Comparison of ENCODE assay signal across 8 cellular contexts in the genomic region with DNA sequence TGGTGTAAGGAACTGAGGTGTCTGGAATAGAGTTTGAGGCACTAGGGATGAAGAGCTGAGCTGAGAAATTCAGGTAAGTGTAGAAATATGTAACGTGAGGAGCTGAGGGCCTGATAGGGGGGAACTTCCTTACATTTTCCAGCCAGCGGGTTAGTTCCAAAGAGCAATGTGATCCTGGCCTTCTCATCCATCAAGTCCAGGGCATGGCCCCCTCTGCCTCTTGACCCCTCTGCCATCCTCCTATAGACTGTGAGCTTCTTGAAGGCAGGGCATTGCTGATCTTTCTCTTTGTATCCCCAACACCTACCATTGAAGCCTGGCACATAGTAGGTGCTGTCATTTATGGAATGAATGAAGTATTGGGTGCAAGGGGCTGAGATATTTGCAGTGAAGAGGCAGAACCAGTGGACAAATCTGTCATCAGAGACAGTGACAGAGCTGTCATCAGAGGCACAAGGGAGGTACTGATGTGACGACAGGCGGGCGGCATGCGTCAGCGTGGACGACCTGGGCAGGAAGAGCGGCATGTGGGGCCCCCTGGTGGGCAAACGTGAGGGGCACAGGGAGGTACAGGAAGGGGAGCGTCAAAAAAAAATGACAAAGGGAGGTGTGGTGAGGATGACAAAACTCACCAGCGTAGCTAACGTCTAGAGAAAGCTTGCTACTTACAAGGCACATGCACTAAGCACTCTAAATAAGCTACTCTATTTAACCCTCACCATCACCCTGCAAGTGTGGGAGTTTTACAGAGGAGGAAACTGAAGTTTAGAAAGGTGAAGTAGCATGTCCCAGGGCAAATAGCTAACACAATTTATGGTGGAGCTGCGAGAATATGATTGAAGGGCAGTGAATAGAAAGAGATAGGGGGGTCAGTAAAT. TPM values are rescaled to one million over a fixed set of nuclear protein-coding genes. Genes with fewer than 3 reads are reported as not detected.
DNase-seq lines count a peak whose midpoint lies in the region; ATAC-seq, FAIRE-seq and TF ChIP-seq lines count a peak whose summit lies in the region.

No MANE protein-coding gene starts in this region.

- peaks cover 13% of the 10 kb centered on the region for H3K27me3 ChIP-seq in DND-41 (ENCODE audit: insufficient read depth, low read length, poor library complexity)
- no peaks in the 10 kb centered on the region for H3K27me3 ChIP-seq in foreskin keratinocyte
- no peaks in the 10 kb centered on the region for H3K27me3 ChIP-seq in pancreas
- no peaks in the 10 kb centered on the region for H3K27me3 ChIP-seq in thymus (ENCODE audit: control insufficient read depth, insufficient read depth)

- TF ChIP-seq CTCF in DND-41 (IDR thresholded peaks at IDR 0.05; ENCODE audit: borderline replicate concordance, extremely low read depth, low read length, poor library complexity, severe bottlenecking) (peak; percentile 99), foreskin keratinocyte (conservative IDR thresholded peaks at IDR 0.05) (peak; percentile 98), pancreas (IDR thresholded peaks at IDR 0.05) (peak; percentile 70 to 88 (median 86))

- no peak for FAIRE-seq in pancreas (lab: Jason Lieb, UNC)

- H3K4me1 ChIP-seq in DND-41 (ENCODE audit: insufficient read depth, low read length) (peaks cover 20% of the 10 kb centered on the region), foreskin keratinocyte (peaks cover 19% of the 10 kb centered on the region), pancreas (no peaks in the 10 kb centered on the region), thymus (ENCODE audit: control insufficient read depth, insufficient read depth, low read length) (peaks cover 6% of the 10 kb centered on the region)

- DNase-seq in DND-41 (peak; percentile 91), KBM-7 (peak; percentile 96), SIG-M5 (lab: John Stamatoyannopoulos, UW) (peak; percentile 54), foreskin keratinocyte (peak in 1 of 2 donors; percentile 68), pancreas (peak; percentile 68 to 92 (median 84))
- DNase-seq in activated effector memory CD4-positive, alpha-beta T cell treated with Interleukin-2 at 50 U/mL for 16 hours: peak; percentile 89

- intact Hi-C loops in pancreas (cut with DNase I): loop anchor here in 2 of 3 donors (5.0 to 10.0 kb wide), 3 partner anchors 32 to 195 kb away; no protein-coding TSS in a partner anchor

- H2AFZ ChIP-seq in DND-41 (ENCODE audit: low read depth, low read length): peak overlapping the region; percentile 73; the same call in 1 of the 2 replicates

- H3K36me3 ChIP-seq in DND-41 (ENCODE audit: insufficient read depth, low read length) (no peaks in the 10 kb centered on the region), pancreas (no peaks in the 10 kb centered on the region), thymus (ENCODE audit: control insufficient read depth, insufficient read depth) (no peaks in the 10 kb centered on the region)

- peak; percentile 96 for ATAC-seq in DND-41 (ENCODE audit: insufficient read depth, low read depth)
- peak; percentile 69 for ATAC-seq in GM21576 (IDR thresholded peaks at IDR 0.05; ENCODE audit: unreplicated experiment)
- peak; percentile 81 for ATAC-seq in foreskin keratinocyte
- ATAC-seq in pancreas: peak; percentile 88 to 95 (median 94)

- WGBS in pancreas, 2 donors: 12 to 13% methylated on average over 14 of the region's 14 CpGs
- WGBS in thymus: 17% methylated on average over 14 of the region's 14 CpGs

- H3K27ac ChIP-seq in DND-41 (ENCODE audit: low read length) (no peak overlapping the region), foreskin keratinocyte (no peak overlapping the region), pancreas (no peak overlapping the region), thymus (ENCODE audit: low read depth) (peak overlapping the region; percentile 20)

- H3K9me3 ChIP-seq in DND-41 (ENCODE audit: insufficient read depth, low read length, severe bottlenecking) (no peaks in the 10 kb centered on the region), pancreas (no peaks in the 10 kb centered on the region), thymus (ENCODE audit: control insufficient read depth) (no peaks in the 10 kb centered on the region)

- H3K4me3 ChIP-seq in DND-41 (ENCODE audit: low read depth in 1 of 2, low read length in 2 of 2): peak overlapping the region in 1 of 2 experiments; percentile 15; a peak in 1 of 4 replicates
- H3K4me3 ChIP-seq in pancreas: no peak overlapping the region
- no peak overlapping the region for H3K4me3 ChIP-seq in thymus (ENCODE audit: low read length)

- H3K9ac ChIP-seq in DND-41 (ENCODE audit: low read depth, low read length): no peak overlapping the region

- no peaks in the 10 kb centered on the region for H4K20me1 ChIP-seq in DND-41 (ENCODE audit: insufficient read depth, low read length)

- H3K79me2 ChIP-seq in DND-41 (ENCODE audit: insufficient read depth, low read length): no peaks in the 10 kb centered on the region

- peak overlapping the region; percentile 44 for H3K4me2 ChIP-seq in DND-41 (ENCODE audit: insufficient read depth, low read length)

- in situ Hi-C loops in KBM-7 (cut with MboI; ENCODE audit: low pct_unique_long_range_greater_than_20kb, low sequenced_read_pairs): no loop called here

RNA-seq across cellular contexts. Expression of a gene that starts 5.2 kb away (rescaled TPM):
- total RNA-seq in foreskin keratinocyte: 16.9 and 18.6 TPM in 2 replicates
- 9.7 and 10.6 TPM in 2 replicates for polyA plus RNA-seq in foreskin keratinocyte
- 10 to 100 TPM in 1 of 6 donors, 1 to 10 TPM in 5; 5.3 to 10.5 (median 7.6) TPM for total RNA-seq in pancreas
- polyA plus RNA-seq in pancreas: 10 to 100 TPM in 1 of 2 donors, 1 to 10 TPM in 1; 9.0 to 18.4 TPM
- polyA plus RNA-seq in thymus: 17.2 TPM

RNA-seq across cellular contexts. Expression of a gene that starts 31.4 kb away (rescaled TPM):
- total RNA-seq in foreskin keratinocyte (630 and 1,498 TPM in 2 replicates), pancreas (10 to 100 TPM in 2 of 6 donors, 1 to 10 TPM in 4; 1.5 to 16.3 (median 3.6) TPM)
- polyA plus RNA-seq in foreskin keratinocyte (544 and 1,190 TPM in 2 replicates), pancreas (1 to 10 TPM; 3.0 to 6.4 TPM), thymus (20.3 TPM)

Comparison
In these comparisons a context has a peak if more than half of its experiments do, and no peak if none do; other contexts are left out.
1. RNA of a gene that starts 31.4 kb away (polyA plus RNA-seq): 544 to 1,190 TPM in foreskin keratinocyte; 20.3 TPM in thymus (single experiment) and 3.0 to 6.4 TPM in pancreas; every median in the first group is over 10 times any median in the second.
2. Peak in every context shown above with its lines, with median percentiles within 50 percentile points of each other: ATAC-seq and CTCF ChIP-seq.